ENCODE assay signal across 8 cellular contexts in the genomic region with DNA sequence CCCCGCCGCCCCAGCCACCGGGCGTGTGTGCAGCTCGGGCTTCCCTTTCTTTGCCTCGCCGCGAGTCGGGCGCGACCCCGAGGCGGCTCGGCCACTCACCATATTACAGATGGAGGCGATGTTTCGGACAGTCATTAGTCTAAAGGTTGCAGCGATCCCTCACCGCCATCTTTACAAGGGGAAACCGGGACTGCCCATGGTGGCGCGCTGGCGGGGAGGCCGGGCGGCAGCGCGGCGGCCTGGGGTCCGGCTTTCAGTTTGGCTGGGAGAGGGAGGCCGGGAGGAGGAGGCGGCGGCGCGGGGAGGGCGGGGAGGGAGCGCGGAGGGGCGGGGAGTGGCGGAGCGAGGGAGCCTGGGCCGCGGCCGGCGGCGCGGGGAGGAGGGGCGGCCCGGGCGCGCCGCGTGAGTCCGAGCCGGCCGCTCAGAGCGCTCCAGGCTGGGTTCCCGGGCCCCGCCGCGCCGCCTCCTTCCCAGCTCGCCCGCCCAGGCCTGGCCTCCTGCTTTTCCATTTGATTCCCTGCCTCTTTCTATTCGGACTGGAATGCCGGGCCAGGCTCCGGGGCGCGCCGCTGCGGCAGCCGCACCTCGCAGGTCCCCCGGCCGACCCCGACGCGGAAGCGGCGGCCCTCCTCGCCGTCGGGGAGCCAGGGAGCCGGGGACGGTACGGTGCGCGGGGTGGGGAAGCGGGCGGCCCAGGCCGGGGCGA. TPM values are rescaled to one million over a fixed set of nuclear protein-coding genes. Genes with fewer than 3 reads are reported as not detected.
DNase-seq lines count a peak whose midpoint lies in the region; ATAC-seq, FAIRE-seq and TF ChIP-seq lines count a peak whose summit lies in the region.

A gene with protein sequence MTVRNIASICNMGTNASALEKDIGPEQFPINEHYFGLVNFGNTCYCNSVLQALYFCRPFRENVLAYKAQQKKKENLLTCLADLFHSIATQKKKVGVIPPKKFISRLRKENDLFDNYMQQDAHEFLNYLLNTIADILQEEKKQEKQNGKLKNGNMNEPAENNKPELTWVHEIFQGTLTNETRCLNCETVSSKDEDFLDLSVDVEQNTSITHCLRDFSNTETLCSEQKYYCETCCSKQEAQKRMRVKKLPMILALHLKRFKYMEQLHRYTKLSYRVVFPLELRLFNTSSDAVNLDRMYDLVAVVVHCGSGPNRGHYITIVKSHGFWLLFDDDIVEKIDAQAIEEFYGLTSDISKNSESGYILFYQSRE (minus strand): TSS at position 286 of the 706 bp plus-strand sequence. CDS start 151 bp downstream, at position 135.

- POLR2A ChIA-PET in A549 (lab: Yijun Ruan, JAX), result interaction anchor here (1.3 to 1.8 kb wide), 2 partner anchors 53 to 63 kb away, joined by 4 to 9 read pairs; no protein-coding TSS in a partner anchor

- no CpG with 5 or more reads among the region's 90 CpGs for WGBS in A549 (ENCODE audit: missing lambda C conversion rate)

- CTCF ChIA-PET in A549 (lab: Yijun Ruan, JAX), result interaction anchor here (1.5 kb wide), 2 partner anchors 11 to 12 kb away, joined by 3 to 4 read pairs; no protein-coding TSS in a partner anchor

- TF ChIP-seq EP300 in A549 (IDR thresholded peaks at IDR 0.05), result no peak

- no peak for TF ChIP-seq RAD21 in A549 (conservative IDR thresholded peaks at IDR 0.05 in 1 of 2, IDR thresholded peaks at IDR 0.05 in 1 of 2)

- DNase-seq in A549 (ENCODE audit: low read depth in 1 of 2, low spot score in 1 of 2), result peak; percentile 43 to 52
- peak; percentile 4 for DNase-seq in NCI-H187 treated with DMSO at 0.1 percent for 48 hours (lab: John Stamatoyannopoulos, UW)
- peak; percentile 49 for DNase-seq in activated CD4-positive, CD25-positive, alpha-beta regulatory T cell treated with anti-CD3 and anti-CD28 coated beads, Interleukin-2, amount 50 U/mL, for 72 hours
- DNase-seq in choroid plexus epithelial cell (ENCODE audit: low read depth), result peak; percentile 71
- DNase-seq in kidney tubule cell (ENCODE audit: low spot score), result peak; percentile 82
- DNase-seq in stimulated activated CD4-positive, alpha-beta T cell treated with anti-CD3 and anti-CD28 coated beads, Interleukin-15, amount 100 ng/mL, for 24 hours, result peak; percentile 74

- H3K4me3 ChIP-seq in A549 (peak within 1 kb of the TSS; percentile 82), choroid plexus epithelial cell (ENCODE audit: low read depth, low read length) (peak within 1 kb of the TSS; percentile 82)

- H3K4me2 ChIP-seq in A549, result peak within 1 kb of the TSS; percentile 89

- peak; percentile 43 for TF ChIP-seq POLR2A in A549 (IDR thresholded peaks at IDR 0.05; ENCODE audit: low read length)

- ATAC-seq in A549 (peak; percentile 93 to 94), GM18498 (IDR thresholded peaks at IDR 0.05; ENCODE audit: unreplicated experiment) (peak; percentile 91), HG02852 (IDR thresholded peaks at IDR 0.05; ENCODE audit: unreplicated experiment) (peak; percentile 86)

- H3K9me3 ChIP-seq in A549, result no peaks in the 10 kb centered on the region

- TF ChIP-seq CTCF in A549 (IDR thresholded peaks at IDR 0.05) (no peak), choroid plexus epithelial cell (conservative IDR thresholded peaks at IDR 0.05; ENCODE audit: low read depth, low read length) (no peak)

- peaks cover 5% of the 10 kb centered on the region; the same call in 1 of the 3 replicates for H3K4me1 ChIP-seq in A549

- H3K27ac ChIP-seq in A549, result peak within 1 kb of the TSS; percentile 87 to 100

- FAIRE-seq in A549 (lab: Jason Lieb, UNC), result no peak

TF ChIP-seq in A549, 52 proteins besides CTCF, POLR2A, EP300 and RAD21:
- TF ChIP-seq JUN (IDR thresholded peaks at IDR 0.05), result peak; percentile 31 to 66; a peak in 4 of 5 replicates
- TF ChIP-seq, protein P1, sequence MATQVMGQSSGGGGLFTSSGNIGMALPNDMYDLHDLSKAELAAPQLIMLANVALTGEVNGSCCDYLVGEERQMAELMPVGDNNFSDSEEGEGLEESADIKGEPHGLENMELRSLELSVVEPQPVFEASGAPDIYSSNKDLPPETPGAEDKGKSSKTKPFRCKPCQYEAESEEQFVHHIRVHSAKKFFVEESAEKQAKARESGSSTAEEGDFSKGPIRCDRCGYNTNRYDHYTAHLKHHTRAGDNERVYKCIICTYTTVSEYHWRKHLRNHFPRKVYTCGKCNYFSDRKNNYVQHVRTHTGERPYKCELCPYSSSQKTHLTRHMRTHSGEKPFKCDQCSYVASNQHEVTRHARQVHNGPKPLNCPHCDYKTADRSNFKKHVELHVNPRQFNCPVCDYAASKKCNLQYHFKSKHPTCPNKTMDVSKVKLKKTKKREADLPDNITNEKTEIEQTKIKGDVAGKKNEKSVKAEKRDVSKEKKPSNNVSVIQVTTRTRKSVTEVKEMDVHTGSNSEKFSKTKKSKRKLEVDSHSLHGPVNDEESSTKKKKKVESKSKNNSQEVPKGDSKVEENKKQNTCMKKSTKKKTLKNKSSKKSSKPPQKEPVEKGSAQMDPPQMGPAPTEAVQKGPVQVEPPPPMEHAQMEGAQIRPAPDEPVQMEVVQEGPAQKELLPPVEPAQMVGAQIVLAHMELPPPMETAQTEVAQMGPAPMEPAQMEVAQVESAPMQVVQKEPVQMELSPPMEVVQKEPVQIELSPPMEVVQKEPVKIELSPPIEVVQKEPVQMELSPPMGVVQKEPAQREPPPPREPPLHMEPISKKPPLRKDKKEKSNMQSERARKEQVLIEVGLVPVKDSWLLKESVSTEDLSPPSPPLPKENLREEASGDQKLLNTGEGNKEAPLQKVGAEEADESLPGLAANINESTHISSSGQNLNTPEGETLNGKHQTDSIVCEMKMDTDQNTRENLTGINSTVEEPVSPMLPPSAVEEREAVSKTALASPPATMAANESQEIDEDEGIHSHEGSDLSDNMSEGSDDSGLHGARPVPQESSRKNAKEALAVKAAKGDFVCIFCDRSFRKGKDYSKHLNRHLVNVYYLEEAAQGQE (IDR thresholded peaks at IDR 0.05), result no peak
- TF ChIP-seq HOXB13 (CRISPR knock-in tag; IDR thresholded peaks at IDR 0.05; ENCODE audit: low read depth), result no peak

RNA-seq across cellular contexts. Expression of the gene that starts here (rescaled TPM):
- 15.9 and 16.4 TPM in 2 replicates for polyA plus RNA-seq in A549 (2011; rRNA removed)
- polyA plus RNA-seq in A549 (2012; cell fraction: cytosol; rRNA removed), result 1.6 and 2.3 TPM in 2 replicates
- polyA plus RNA-seq in A549 (2012; cell fraction: nucleus; rRNA removed), result 1.3 and 1.7 TPM in 2 replicates
- polyA plus RNA-seq in A549 (2017; fragmentation: RNase III; extraction: RNeasy Plus Mini Kit Qiagen cat#74134 plus additional on column Dnase treatment), result 5.5 to 5.8 TPM (median 5.6 TPM) in 3 replicates
- 8.2 and 13.5 TPM in 2 replicates for polyA minus RNA-seq in A549 (2011; rRNA and poly(A)+ RNA removed)

Comparison
In these comparisons a context has a peak if more than half of its experiments do, and no peak if none do; other contexts are left out.
1. Peak in every context shown above with its lines: DNase-seq, ATAC-seq, H3K4me3 ChIP-seq and H3K27ac ChIP-seq.
2. DNase-seq: peak in every context shown above with its lines; median percentile 82 in kidney tubule cell; 74 in stimulated activated CD4-positive, alpha-beta T cell treated with anti-CD3 and anti-CD28 coated beads, Interleukin-15, amount 100 ng/mL, for 24 hours; 71 in choroid plexus epithelial cell; 49 in activated CD4-positive, CD25-positive, alpha-beta regulatory T cell treated with anti-CD3 and anti-CD28 coated beads, Interleukin-2, amount 50 U/mL, for 72 hours; 48 in A549; 4 in NCI-H187 treated with DMSO at 0.1 percent for 48 hours.